8 cellular contexts compared by ENCODE assay signal in genomic region chr3:84959470-84960380, GRCh38. TPM values are rescaled to one million over a fixed set of nuclear protein-coding genes. Genes with fewer than 3 reads are reported as not detected.
DNase-seq lines count a peak whose midpoint lies in the region; ATAC-seq, FAIRE-seq and TF ChIP-seq lines count a peak whose summit lies in the region.

No MANE protein-coding gene starts in this region.

- no peak for TF ChIP-seq CTCF in Calu3 (IDR thresholded peaks at IDR 0.05; ENCODE audit: unreplicated experiment)
- no peak for TF ChIP-seq CTCF in epithelial cell of esophagus (IDR thresholded peaks at IDR 0.05; ENCODE audit: insufficient read depth, low read depth, low read length, missing control alignments)
- no peak for TF ChIP-seq CTCF in pancreas (IDR thresholded peaks at IDR 0.05)

- H3K9me3 ChIP-seq in pancreas = no peaks in the 10 kb centered on the region

- H3K4me1 ChIP-seq in pancreas = peaks cover 0 to 7% (median 3%) of the 10 kb centered on the region in 3 donors

- no TSS peak for BruUV-seq in Calu3 (replicated peaks; lab: Mats Ljungman, UMichigan)

- intact Hi-C loops in Calu3 (cut with micrococcal nuclease; ENCODE audit: unreplicated experiment) (no loop called here), pancreas (cut with DNase I) (no loop called here)

- DNase-seq in Calu3 (no peak), NCI-H69 (lab: John Stamatoyannopoulos, UW) (peak; percentile 80), epithelial cell of esophagus (ENCODE audit: low read depth) (no peak), pancreas (peak in 2 of 6 donors; percentile 15 to 39), KBM-7 (no peak)

- peaks cover 9% of the 10 kb centered on the region for H3K4me1 Mint-ChIP-seq in Calu3 (ENCODE audit: low read depth, unreplicated experiment)

- 3 to 4% methylated on average over 30 to 40 of the region's 40 CpGs for WGBS in pancreas, 2 donors

- peak in 2 of 4 donors; percentile 3 for ATAC-seq in pancreas
- no peak for ATAC-seq in GM21723 (IDR thresholded peaks at IDR 0.05; ENCODE audit: unreplicated experiment)
- ATAC-seq in HG03097 (IDR thresholded peaks at IDR 0.05; ENCODE audit: low FRiP score, unreplicated experiment) = no peak
- no peak for ATAC-seq in HG03025 (IDR thresholded peaks at IDR 0.05; ENCODE audit: low FRiP score, unreplicated experiment)

- peaks cover 0 to 47% (median 6%) of the 10 kb centered on the region in 4 donors for H3K27me3 ChIP-seq in pancreas

- peak overlapping the region; percentile 47 for H3K27ac Mint-ChIP-seq in Calu3 (ENCODE audit: unreplicated experiment)

- peak overlapping the region; percentile 52 for H3K4me3 ChIP-seq in epithelial cell of esophagus (ENCODE audit: low read length)
- peak overlapping the region; percentile 35 to 63 (median 42) for H3K4me3 ChIP-seq in pancreas

- no peaks in the 10 kb centered on the region for H3K27me3 Mint-ChIP-seq in Calu3 (ENCODE audit: unreplicated experiment)

- no peak for FAIRE-seq in pancreas (lab: Jason Lieb, UNC)

- CTCF ChIA-PET in Calu3 (lab: Charles Lee) = interaction anchor here (0.6 kb wide), 1 partner anchor 612 kb away, joined by 3 read pairs; no protein-coding TSS in a partner anchor

- no peak overlapping the region for H3K27ac ChIP-seq in pancreas

- H3K36me3 Mint-ChIP-seq in Calu3 (ENCODE audit: insufficient read depth, unreplicated experiment) = peaks cover 18% of the 10 kb centered on the region

- in situ Hi-C loops in KBM-7 (cut with MboI; ENCODE audit: low pct_unique_long_range_greater_than_20kb, low sequenced_read_pairs) = no loop called here

- H3K9me3 Mint-ChIP-seq in Calu3 (ENCODE audit: low read depth, unreplicated experiment) = no peaks in the 10 kb centered on the region

- H3K36me3 ChIP-seq in pancreas = no peaks in the 10 kb centered on the region

- H3K4me3 Mint-ChIP-seq in Calu3 (ENCODE audit: low read depth, unreplicated experiment) = peak overlapping the region; percentile 97

RNA-seq across cellular contexts. Expression of gene CADM2, which starts 0.9 kb away (rescaled TPM):
- total RNA-seq in Calu3 (2022) = 0.71 and 1.3 TPM in 2 replicates
- total RNA-seq in pancreas = 1 to 10 TPM in 1 of 6 donors, under 1 TPM in 5; 0.28 to 4.6 (median 0.42) TPM
- polyA plus RNA-seq in pancreas = under 1 TPM; 0.31 to 0.65 TPM
